ENCODE assay signal across 17 cellular contexts in genomic region chr7:155685791-155686160, GRCh38. TPM values are rescaled to one million over a fixed set of nuclear protein-coding genes. Genes with fewer than 3 reads are reported as not detected.
DNase-seq lines count a peak whose midpoint lies in the region; ATAC-seq and FAIRE-seq lines count a peak whose summit lies in the region.
"Had no signal": no experiment of that assay in that cellular context is flagged by ENCODE, and none has a peak within 500 bp of the region (broad histone marks: within the 10 kb centered on the region; RNA-seq: fewer than 3 reads in every experiment).

No MANE protein-coding gene starts in this region.

- no peaks in the 10 kb centered on the region for H3K27me3 Mint-ChIP-seq in activated T-cell treated with anti-CD3 and anti-CD28 coated beads, Interleukin-2, amount 50 U/mL, for 24 hours
- H3K27me3 Mint-ChIP-seq in naive thymus-derived CD4-positive, alpha-beta T cell = no peaks in the 10 kb centered on the region
- H3K27me3 Mint-ChIP-seq: dendritic cell treated with granulocyte-macrophage colony-stimulating factor and Interleukin-4, amounts not matched to agents 40 ng/mL and 50 ng/mL, for 4 days had no signal

- CTCF ChIA-PET in naive thymus-derived CD4-positive, alpha-beta T cell (lab: Charles Lee) = no interaction called here

- no peaks in the 10 kb centered on the region for H3K27me3 ChIP-seq in SJSA1 (replicated peaks)
- H3K27me3 ChIP-seq in naive thymus-derived CD4-positive, alpha-beta T cell (ENCODE audit: control insufficient read depth in 2 of 2, insufficient read depth in 2 of 2, low read length in 2 of 2) = no peaks in the 10 kb centered on the region
- H3K27me3 ChIP-seq: breast epithelium, neutrophil, upper lobe of left lung had no signal

- 0 out of 2 replicates have a peak overlapping the region, but pooled peaks have one; percentile 16 for H3K27ac ChIP-seq in SJSA1
- no peak overlapping the region for H3K27ac ChIP-seq in naive thymus-derived CD4-positive, alpha-beta T cell (ENCODE audit: low read depth, low read length)
- H3K27ac ChIP-seq: breast epithelium, neutrophil, upper lobe of left lung had no signal

- H3K27ac Mint-ChIP-seq in activated T-cell treated with anti-CD3 and anti-CD28 coated beads, Interleukin-2, amount 50 U/mL, for 24 hours = peak overlapping the region; percentile 83
- H3K27ac Mint-ChIP-seq in naive thymus-derived CD4-positive, alpha-beta T cell = peak overlapping the region in 5 of 9 donors; percentile 3 to 74 (median 19)
- H3K27ac Mint-ChIP-seq: dendritic cell treated with granulocyte-macrophage colony-stimulating factor and Interleukin-4, amounts not matched to agents 40 ng/mL and 50 ng/mL, for 4 days had no signal

- no peak overlapping the region for H3K4me3 Mint-ChIP-seq in activated T-cell treated with anti-CD3 and anti-CD28 coated beads, Interleukin-2, amount 50 U/mL, for 24 hours
- H3K4me3 Mint-ChIP-seq in naive thymus-derived CD4-positive, alpha-beta T cell = peak overlapping the region in 4 of 10 donors; percentile 46 to 68 (median 56)
- H3K4me3 Mint-ChIP-seq: CD14-positive monocyte; dendritic cell treated with granulocyte-macrophage colony-stimulating factor and Interleukin-4, amounts not matched to agents 40 ng/mL and 50 ng/mL, for 4 days had no signal

- H3K4me1 Mint-ChIP-seq in activated T-cell treated with anti-CD3 and anti-CD28 coated beads, Interleukin-2, amount 50 U/mL, for 24 hours (ENCODE audit: low read depth) = peaks cover 80% of the 10 kb centered on the region
- H3K4me1 Mint-ChIP-seq in naive thymus-derived CD4-positive, alpha-beta T cell = peaks cover 33 to 83% (median 78%) of the 10 kb centered on the region in 7 donors

- POLR2A ChIA-PET in naive thymus-derived CD4-positive, alpha-beta T cell (lab: Charles Lee) = no interaction called here

- H3K36me3 Mint-ChIP-seq in activated T-cell treated with anti-CD3 and anti-CD28 coated beads, Interleukin-2, amount 50 U/mL, for 24 hours (ENCODE audit: low read depth) = peaks cover 95% of the 10 kb centered on the region
- H3K36me3 Mint-ChIP-seq in naive thymus-derived CD4-positive, alpha-beta T cell = peaks cover 17 to 86% (median 57%) of the 10 kb centered on the region in 5 donors

- no peak overlapping the region for H3K4me3 ChIP-seq in SJSA1
- no peak overlapping the region for H3K4me3 ChIP-seq in naive thymus-derived CD4-positive, alpha-beta T cell (ENCODE audit: low read length)
- H3K4me3 ChIP-seq: breast epithelium, upper lobe of left lung had no signal

- no peaks in the 10 kb centered on the region for H3K9me3 ChIP-seq in SJSA1 (replicated peaks)
- no peaks in the 10 kb centered on the region for H3K9me3 ChIP-seq in naive thymus-derived CD4-positive, alpha-beta T cell (ENCODE audit: control insufficient read depth in 2 of 3, low read length in 3 of 3)
- H3K9me3 ChIP-seq: breast epithelium, neutrophil, upper lobe of left lung had no signal

- H3K9me3 Mint-ChIP-seq in activated T-cell treated with anti-CD3 and anti-CD28 coated beads, Interleukin-2, amount 50 U/mL, for 24 hours = peaks cover 2% of the 10 kb centered on the region
- peaks cover 0 to 6% (median 3%) of the 10 kb centered on the region in 11 donors for H3K9me3 Mint-ChIP-seq in naive thymus-derived CD4-positive, alpha-beta T cell

- peaks cover 54% of the 10 kb centered on the region for H3K4me1 ChIP-seq in SJSA1 (replicated peaks)
- no peaks in the 10 kb centered on the region for H3K4me1 ChIP-seq in naive thymus-derived CD4-positive, alpha-beta T cell (ENCODE audit: control insufficient read depth in 2 of 2, insufficient read depth in 2 of 2, low read length in 2 of 2)
- H3K4me1 ChIP-seq: breast epithelium, upper lobe of left lung had no signal

- intact Hi-C loops in naive thymus-derived CD4-positive, alpha-beta T cell (cut with micrococcal nuclease) = loop anchor here in 1 of 2 donors (2.0 to 10.0 kb wide), 3 partner anchors 41 to 91 kb away; partner anchors contain the start of gene RBM33

- no peak for DNase-seq in activated T-cell treated with anti-CD3 and anti-CD28 coated beads, Interleukin-2, amount 50 U/mL, for 24 hours
- DNase-seq in activated T-cell treated with anti-CD3 and anti-CD28 coated beads for 4 hours = no peak
- DNase-seq in SJSA1 (ENCODE audit: low read depth in 1 of 2, low spot score in 2 of 2) = no peak
- DNase-seq in naive thymus-derived CD4-positive, alpha-beta T cell = no peak
- no peak for DNase-seq in stimulated activated naive CD4-positive, alpha-beta T cell treated with Interleukin-2 at 50 U/mL for 16 hours (lab: John Stamatoyannopoulos, UW)
- DNase-seq in HTR-8/SVneo (ENCODE audit: insufficient read length, low spot score) = no peak
- DNase-seq: ACHN; NCI-H1105 treated with DMSO at 0.1 percent for 48 hours; NCI-H526 treated with DMSO at 0.1 percent for 48 hours; stimulated activated naive CD4-positive, alpha-beta T cell; upper lobe of left lung had no signal

- peaks cover 42% of the 10 kb centered on the region for H3K36me3 ChIP-seq in SJSA1
- H3K36me3 ChIP-seq in naive thymus-derived CD4-positive, alpha-beta T cell (ENCODE audit: control insufficient read depth in 2 of 3, insufficient read depth in 3 of 3, low read length in 3 of 3) = peaks cover 2 to 32% (median 5%) of the 10 kb centered on the region in 3 experiments

- FAIRE-seq in HTR-8/SVneo (lab: Jason Lieb, UNC) = no peak

- peak; percentile 22 for ATAC-seq in GM19395 (IDR thresholded peaks at IDR 0.05; ENCODE audit: unreplicated experiment)
- ATAC-seq in naive thymus-derived CD4-positive, alpha-beta T cell = no peak
- no peak for ATAC-seq in HG03571 (IDR thresholded peaks at IDR 0.05; ENCODE audit: unreplicated experiment)

RNA-seq across cellular contexts. Expression of gene RBM33, which starts 41.3 kb away (rescaled TPM):
- 27.2 and 37.4 TPM in 2 replicates for total RNA-seq in SJSA1 (2014; rRNA removed; shearing (Covaris generic))
- total RNA-seq in naive thymus-derived CD4-positive, alpha-beta T cell = 100 to 1,000 TPM in 4 of 5 experiments, 10 to 100 TPM in 1; 90.2 to 177 (median 164) TPM
- polyA plus RNA-seq in naive thymus-derived CD4-positive, alpha-beta T cell = 10 to 100 TPM; 43.7 to 78.8 TPM
